In genomic region chr12:51065530-51065929, GRCh38 we compare ENCODE assay signal across 18 cellular contexts. TPM values are rescaled to one million over a fixed set of nuclear protein-coding genes. Genes with fewer than 3 reads are reported as not detected.
A peak's percentile ranks its signal among the peaks of the same experiment; 100 is the strongest.
DNase-seq lines count a peak whose midpoint lies in the region; ATAC-seq and TF ChIP-seq lines count a peak whose summit lies in the region.
"Had no signal": no experiment of that assay in that cellular context is flagged by ENCODE, and none has a peak within 500 bp of the region (broad histone marks: within the 10 kb centered on the region; RNA-seq: fewer than 3 reads in every experiment).

No MANE protein-coding gene starts in this region.

- CTCF ChIA-PET in MCF 10A (lab: Yijun Ruan, JAX) (interaction anchor here (1.7 kb wide), 1 partner anchor 9 kb away, joined by 4 read pairs; no protein-coding TSS in a partner anchor), mammary epithelial cell (lab: Charles Lee; ENCODE audit: low non-redundant PET) (no interaction called here)

- no peaks in the 10 kb centered on the region for H3K27me3 ChIP-seq in breast epithelium
- H3K27me3 ChIP-seq in mammary epithelial cell (ENCODE audit: insufficient read depth, low read length) = no peaks in the 10 kb centered on the region
- no peaks in the 10 kb centered on the region for H3K27me3 ChIP-seq in liver (ENCODE audit: control insufficient read depth in 4 of 4, insufficient read depth in 4 of 4, low read length in 3 of 4)
- H3K27me3 ChIP-seq: SJCRH30 had no signal

- no peaks in the 10 kb centered on the region for H3K27me3 Mint-ChIP-seq in MCF 10A (ENCODE audit: insufficient read depth, unreplicated experiment)
- H3K27me3 Mint-ChIP-seq in activated T-helper 17 cell treated with anti-CD3 and anti-CD28 coated beads, Interleukin-2, amount 50 U/mL, for 72 hours = no peaks in the 10 kb centered on the region
- H3K27me3 Mint-ChIP-seq in stimulated activated naive B cell treated with anti-CD40 and anti-IgM and Interleukin-4, amounts not matched to agents 10 μg/mL and 1 μg/mL and 100 μg/mL, for 72 hours = no peaks in the 10 kb centered on the region
- H3K27me3 Mint-ChIP-seq: CD8-positive, alpha-beta memory T cell; IgD-negative memory B cell had no signal

- peaks cover 4% of the 10 kb centered on the region for H3K36me3 ChIP-seq in breast epithelium
- H3K36me3 ChIP-seq in mammary epithelial cell (ENCODE audit: insufficient read depth, low read length) = peaks cover 12% of the 10 kb centered on the region
- peaks cover 6 to 49% (median 28%) of the 10 kb centered on the region in 4 donors for H3K36me3 ChIP-seq in liver (ENCODE audit: control insufficient read depth in 4 of 4, insufficient read depth in 3 of 4, low read depth in 1 of 4, low read length in 3 of 4)

- dilution Hi-C loops in mammary epithelial cell (cut with HindIII; ENCODE audit: low sequenced_read_pairs) = loop anchor here (25.0 kb wide), 1 partner anchor 172 kb away; the partner anchor contains the start of gene DAZAP2

- no peaks in the 10 kb centered on the region for H3K9me3 ChIP-seq in breast epithelium
- no peaks in the 10 kb centered on the region for H3K9me3 ChIP-seq in mammary epithelial cell (replicated peaks; ENCODE audit: insufficient read depth, low read length)
- no peaks in the 10 kb centered on the region for H3K9me3 ChIP-seq in liver (ENCODE audit: control insufficient read depth in 4 of 4, low read length in 3 of 4)
- H3K9me3 ChIP-seq: SJCRH30 had no signal

- H3K9me3 Mint-ChIP-seq in MCF 10A (ENCODE audit: unreplicated experiment) = no peaks in the 10 kb centered on the region
- H3K9me3 Mint-ChIP-seq in activated T-helper 17 cell treated with anti-CD3 and anti-CD28 coated beads, Interleukin-2, amount 50 U/mL, for 72 hours = no peaks in the 10 kb centered on the region
- no peaks in the 10 kb centered on the region for H3K9me3 Mint-ChIP-seq in stimulated activated naive B cell treated with anti-CD40 and anti-IgM and Interleukin-4, amounts not matched to agents 10 μg/mL and 1 μg/mL and 100 μg/mL, for 72 hours
- H3K9me3 Mint-ChIP-seq: CD8-positive, alpha-beta memory T cell; IgD-negative memory B cell had no signal

- H3K4me3 Mint-ChIP-seq in MCF 10A (ENCODE audit: unreplicated experiment) = no peak overlapping the region
- H3K4me3 Mint-ChIP-seq in activated T-helper 17 cell treated with anti-CD3 and anti-CD28 coated beads, Interleukin-2, amount 50 U/mL, for 72 hours = no peak overlapping the region
- no peak overlapping the region for H3K4me3 Mint-ChIP-seq in stimulated activated naive B cell treated with anti-CD40 and anti-IgM and Interleukin-4, amounts not matched to agents 10 μg/mL and 1 μg/mL and 100 μg/mL, for 72 hours
- H3K4me3 Mint-ChIP-seq: CD8-positive, alpha-beta memory T cell; IgD-negative memory B cell had no signal

- H3K79me2 ChIP-seq in mammary epithelial cell (ENCODE audit: insufficient read depth, low read length) = no peaks in the 10 kb centered on the region

- H3K27ac ChIP-seq in breast epithelium (no peak overlapping the region), mammary epithelial cell (ENCODE audit: insufficient read depth, low read depth, low read length) (no peak overlapping the region), liver (ENCODE audit: low read depth in 1 of 2, low read length in 2 of 2) (peak overlapping the region in 1 of 2 donors; percentile 9)
- H3K27ac ChIP-seq: C4-2B, SJCRH30 had no signal

- peaks cover 8% of the 10 kb centered on the region for H3K4me1 Mint-ChIP-seq in MCF 10A (ENCODE audit: insufficient read depth, unreplicated experiment)
- no peaks in the 10 kb centered on the region for H3K4me1 Mint-ChIP-seq in activated T-helper 17 cell treated with anti-CD3 and anti-CD28 coated beads, Interleukin-2, amount 50 U/mL, for 72 hours
- no peaks in the 10 kb centered on the region for H3K4me1 Mint-ChIP-seq in stimulated activated naive B cell treated with anti-CD40 and anti-IgM and Interleukin-4, amounts not matched to agents 10 μg/mL and 1 μg/mL and 100 μg/mL, for 72 hours
- H3K4me1 Mint-ChIP-seq: CD8-positive, alpha-beta memory T cell; IgD-negative memory B cell had no signal

- H2AFZ ChIP-seq in mammary epithelial cell (ENCODE audit: low read depth, low read length) = no peak overlapping the region

- no peak for TF ChIP-seq CTCF in MCF 10A (IDR thresholded peaks at IDR 0.05; ENCODE audit: unreplicated experiment)
- TF ChIP-seq CTCF in breast epithelium (IDR thresholded peaks at IDR 0.05) = no peak
- no peak for TF ChIP-seq CTCF in mammary epithelial cell (conservative IDR thresholded peaks at IDR 0.05 in 1 of 2, IDR thresholded peaks at IDR 0.05 in 1 of 2; ENCODE audit: extremely low read depth in 1 of 2, insufficient read depth in 1 of 2, low read depth in 1 of 2, low read length in 2 of 2)
- TF ChIP-seq CTCF in liver (IDR thresholded peaks at IDR 0.05; ENCODE audit: low read depth, low read length, missing input control) = no peak

- H3K4me1 ChIP-seq in breast epithelium = no peaks in the 10 kb centered on the region
- peaks cover 6% of the 10 kb centered on the region for H3K4me1 ChIP-seq in mammary epithelial cell (ENCODE audit: insufficient read depth, low read length)
- peaks cover 0 to 8% (median 0%) of the 10 kb centered on the region in 4 donors for H3K4me1 ChIP-seq in liver (ENCODE audit: control insufficient read depth in 4 of 4, insufficient read depth in 4 of 4, low read length in 3 of 4)

- no peak overlapping the region for H3K9ac ChIP-seq in mammary epithelial cell (ENCODE audit: insufficient read depth, low read length)
- H3K9ac ChIP-seq in liver (ENCODE audit: low read depth in 1 of 2, low read length in 2 of 2) = no peak overlapping the region

- no peak overlapping the region for H3K4me2 ChIP-seq in mammary epithelial cell (ENCODE audit: insufficient read depth, low read depth, low read length)

- DNase-seq in MCF 10A (ENCODE audit: unreplicated experiment) (peak; percentile 9), breast epithelium (ENCODE audit: low spot score in 2 of 2) (no peak), mammary epithelial cell (peak; percentile 37), NCI-H2227 treated with DMSO at 0.1 percent for 48 hours (lab: John Stamatoyannopoulos, UW) (no peak)
- no peak for DNase-seq in stimulated activated naive B cell treated with anti-CD40 and anti-IgM and Interleukin-4, amounts not matched to agents 10 μg/mL and 1 μg/mL and 100 μg/mL, for 72 hours
- DNase-seq: Calu3; CD8-positive, alpha-beta memory T cell; GOT3; Karpas-422; NCI-H1694 treated with DMSO at 0.1 percent for 48 hours; NCI-H446 treated with DMSO at 0.1 percent for 48 hours; NCI-H526 treated with DMSO at 0.1 percent for 48 hours; SJCRH30 had no signal

- BruUV-seq in MCF 10A (replicated peaks; lab: Mats Ljungman, UMichigan) (no TSS peak), mammary epithelial cell (replicated peaks; lab: Mats Ljungman, UMichigan) (no TSS peak)

- no peaks in the 10 kb centered on the region for H4K20me1 ChIP-seq in mammary epithelial cell (ENCODE audit: insufficient read depth, low read length)

- H3K4me3 ChIP-seq in breast epithelium = no peak overlapping the region
- no peak overlapping the region for H3K4me3 ChIP-seq in mammary epithelial cell (replicated peaks in 1 of 3; ENCODE audit: insufficient read depth in 1 of 3, low read depth in 2 of 3, low read length in 3 of 3)
- H3K4me3 ChIP-seq in liver (ENCODE audit: low read depth in 1 of 3, low read length in 3 of 3) = no peak overlapping the region
- H3K4me3 ChIP-seq: SJCRH30 had no signal

- in situ Hi-C loops in mammary epithelial cell (cut with MboI; ENCODE audit: low sequenced_read_pairs in 2 of 2) = no loop called here

- no peak for TF ChIP-seq POLR2A in breast epithelium (IDR thresholded peaks at IDR 0.05)

- TF ChIP-seq RAD21 in liver (IDR thresholded peaks at IDR 0.05) = no peak

- no peak for ATAC-seq in activated T-helper 17 cell treated with anti-CD3 and anti-CD28 coated beads, Interleukin-2, amount 50 U/mL, for 72 hours (replicated peaks)
- no peak for ATAC-seq in stimulated activated naive B cell treated with anti-CD40 and anti-IgM and Interleukin-4, amounts not matched to agents 10 μg/mL and 1 μg/mL and 100 μg/mL, for 72 hours (replicated peaks)
- ATAC-seq: HCT116 had no signal

- H3K27ac Mint-ChIP-seq in MCF 10A (ENCODE audit: low read depth, unreplicated experiment) = no peak overlapping the region
- H3K27ac Mint-ChIP-seq in activated T-helper 17 cell treated with anti-CD3 and anti-CD28 coated beads, Interleukin-2, amount 50 U/mL, for 72 hours = no peak overlapping the region
- no peak overlapping the region for H3K27ac Mint-ChIP-seq in stimulated activated naive B cell treated with anti-CD40 and anti-IgM and Interleukin-4, amounts not matched to agents 10 μg/mL and 1 μg/mL and 100 μg/mL, for 72 hours
- H3K27ac Mint-ChIP-seq: IgD-negative memory B cell had no signal

- WGBS in mammary epithelial cell (ENCODE audit: low coverage, missing lambda C conversion rate) = 100% methylated on average over 5 of the region's 5 CpGs
- WGBS in liver = 98% methylated on average over 5 of the region's 5 CpGs

- intact Hi-C loops in MCF 10A (cut with micrococcal nuclease) = no loop called here
- intact Hi-C loops in breast epithelium (cut with DNase I; ENCODE audit: low total_unique reads) = no loop called here
- intact Hi-C loops in mammary epithelial cell (cut with micrococcal nuclease) = no loop called here

- POLR2A ChIA-PET in MCF 10A (lab: Yijun Ruan, JAX) = interaction anchor here (0.7 to 3.6 kb wide), 2 partner anchors 9 to 13 kb away, joined by 3 to 14 read pairs; no protein-coding TSS in a partner anchor

- peaks cover 100% of the 10 kb centered on the region for H3K36me3 Mint-ChIP-seq in MCF 10A (ENCODE audit: insufficient read depth, unreplicated experiment)
- H3K36me3 Mint-ChIP-seq in activated T-helper 17 cell treated with anti-CD3 and anti-CD28 coated beads, Interleukin-2, amount 50 U/mL, for 72 hours (ENCODE audit: low read depth) = peaks cover 97% of the 10 kb centered on the region
- H3K36me3 Mint-ChIP-seq in stimulated activated naive B cell treated with anti-CD40 and anti-IgM and Interleukin-4, amounts not matched to agents 10 μg/mL and 1 μg/mL and 100 μg/mL, for 72 hours = peaks cover 17 to 27% of the 10 kb centered on the region in 2 donors
- H3K36me3 Mint-ChIP-seq: IgD-negative memory B cell had no signal

RNA-seq across cellular contexts. Expression of gene LETMD1, which starts 17.4 kb away (rescaled TPM):
- total RNA-seq in MCF 10A (2022) (60.5 and 65.8 TPM in 2 replicates), breast epithelium (10 to 100 TPM; 63.6 to 92.0 (median 82.1) TPM), mammary epithelial cell (10 to 100 TPM; 40.8 to 54.9 TPM), liver (10 to 100 TPM; 24.5 to 41.0 TPM)
- polyA plus RNA-seq in mammary epithelial cell (34.7 TPM), liver (10 to 100 TPM; 17.6 to 20.6 TPM)
- polyA minus RNA-seq in mammary epithelial cell = 54.0 TPM
- total RNA-seq in activated T-helper 17 cell treated with anti-CD3 and anti-CD28 coated beads, Interleukin-2, amount 50 U/mL, for 72 hours = 10 to 100 TPM; 74.8 to 90.2 TPM

RNA-seq across cellular contexts. Expression of gene CSRNP2, which starts 17.9 kb away (rescaled TPM):
- total RNA-seq in MCF 10A (2022) = 41.4 and 46.3 TPM in 2 replicates
- total RNA-seq in breast epithelium = 10 to 100 TPM; 20.2 to 37.3 (median 35.7) TPM
- 10 to 100 TPM; 40.1 to 53.3 TPM for total RNA-seq in mammary epithelial cell
- polyA plus RNA-seq in mammary epithelial cell = 13.2 TPM
- 9.0 TPM for polyA minus RNA-seq in mammary epithelial cell
- total RNA-seq in liver = 1 to 10 TPM; 4.4 to 8.4 TPM
- polyA plus RNA-seq in liver = 1 to 10 TPM; 2.0 to 3.5 TPM
- 10 to 100 TPM; 14.4 to 16.1 TPM for total RNA-seq in activated T-helper 17 cell treated with anti-CD3 and anti-CD28 coated beads, Interleukin-2, amount 50 U/mL, for 72 hours

RNA-seq across cellular contexts. Expression of gene SLC11A2, which starts 39.3 kb away (rescaled TPM):
- total RNA-seq in MCF 10A (2022) = 45.6 and 60.9 TPM in 2 replicates
- total RNA-seq in breast epithelium = 100 to 1,000 TPM in 1 of 3 donors, 10 to 100 TPM in 2; 52.2 to 103 (median 91.0) TPM
- 10 to 100 TPM; 42.5 to 56.3 TPM for total RNA-seq in mammary epithelial cell
- polyA plus RNA-seq in mammary epithelial cell = 23.9 TPM
- 143 TPM for polyA minus RNA-seq in mammary epithelial cell
- total RNA-seq in liver = 100 to 1,000 TPM in 1 of 2 donors, 10 to 100 TPM in 1; 80.1 to 108 TPM
- polyA plus RNA-seq in liver = 10 to 100 TPM; 15.2 to 24.2 TPM
- 10 to 100 TPM; 51.8 to 56.3 TPM for total RNA-seq in activated T-helper 17 cell treated with anti-CD3 and anti-CD28 coated beads, Interleukin-2, amount 50 U/mL, for 72 hours

Comparison
In these comparisons a context has a peak if more than half of its experiments do, and no peak if none do; other contexts are left out.
1. DNase-seq: peak in MCF 10A (single experiment) and mammary epithelial cell (single experiment); none in breast epithelium (0 of 2), NCI-H2227 treated with DMSO at 0.1 percent for 48 hours (single experiment) and stimulated activated naive B cell treated with anti-CD40 and anti-IgM and Interleukin-4, amounts not matched to agents 10 μg/mL and 1 μg/mL and 100 μg/mL, for 72 hours (single experiment).